In genomic region chr10:99369126-99369525, GRCh38 we compare ENCODE assay signal across 15 cellular contexts. TPM values are rescaled to one million over a fixed set of nuclear protein-coding genes. Genes with fewer than 3 reads are reported as not detected.
"Had no signal": no experiment of that assay in that cellular context is flagged by ENCODE, and none has a peak within 500 bp of the region (broad histone marks: within the 10 kb centered on the region; RNA-seq: fewer than 3 reads in every experiment).

No MANE protein-coding gene starts in this region.

- H3K27me3 ChIP-seq: brain microvascular endothelial cell, suprapubic skin, upper lobe of left lung had no signal

- H3K27ac ChIP-seq: brain microvascular endothelial cell, foreskin keratinocyte, suprapubic skin, upper lobe of left lung, VCaP had no signal

- H3K4me1 ChIP-seq: foreskin keratinocyte, suprapubic skin, upper lobe of left lung had no signal

- H3K36me3 ChIP-seq: brain microvascular endothelial cell, suprapubic skin, upper lobe of left lung had no signal

- H3K4me3 ChIP-seq: suprapubic skin, upper lobe of left lung had no signal

- ATAC-seq: foreskin keratinocyte, left lobe of liver had no signal

- DNase-seq: activated CD4-positive, alpha-beta memory T cell treated with anti-CD3 and anti-CD28 coated beads, Interleukin-2, amount 10 ng/mL, durations not matched to agents 7 days and 5 days; activated CD8-positive, alpha-beta memory T cell treated with anti-CD3 and anti-CD28 coated beads, Interleukin-2, amount 50 U/mL, for 48 hours; activated naive CD4-positive, alpha-beta T cell; brain microvascular endothelial cell; cerebellar nuclear complex; dermis blood vessel endothelial cell; erythroblast; foreskin keratinocyte; stimulated activated CD4-positive, alpha-beta T cell treated with anti-CD3 and anti-CD28 coated beads, Interleukin-2, amount 100 ng/mL, for 48 hours; stimulated activated naive CD4-positive, alpha-beta T cell treated with Interleukin-2 at 50 U/mL for 16 hours; T-helper 9 cell; upper lobe of left lung had no signal

- H3K9me3 ChIP-seq: suprapubic skin, upper lobe of left lung had no signal

RNA-seq across cellular contexts. Expression of gene CNNM1, which starts 40.0 kb away (rescaled TPM):
- total RNA-seq: dermis blood vessel endothelial cell had no signal
